Comparison of ENCODE assay signal across 17 cellular contexts in the genomic region with DNA sequence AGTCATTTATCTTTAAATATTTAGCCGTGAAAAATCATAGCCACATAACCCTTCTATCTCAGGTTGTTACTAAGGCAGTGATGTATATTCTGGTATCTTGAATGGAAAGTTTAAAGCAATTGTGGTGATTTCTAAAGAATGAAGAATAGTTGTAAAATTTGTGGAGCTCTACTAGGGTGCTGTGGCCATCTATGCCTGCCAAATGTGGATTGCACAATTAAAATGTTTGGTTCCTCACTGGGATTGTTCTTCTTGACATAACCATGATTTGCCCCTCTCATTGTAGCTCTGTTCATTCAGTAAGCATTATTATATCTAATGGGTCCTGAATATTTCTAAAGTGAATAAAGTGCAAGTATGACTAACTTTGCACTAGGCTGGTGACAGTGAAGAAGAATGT.
"Had no signal": no experiment of that assay in that cellular context is flagged by ENCODE, and none has a peak within 500 bp of the region (broad histone marks: within the 10 kb centered on the region; RNA-seq: fewer than 3 reads in every experiment).

No MANE protein-coding gene starts in this region.

- H3K4me1 Mint-ChIP-seq: activated CD4-positive, alpha-beta T cell treated with anti-CD3 and anti-CD28 coated beads for 36 hours; central memory CD8-positive, alpha-beta T cell; neural crest cell had no signal

- H3K4me3 Mint-ChIP-seq: activated CD4-positive, alpha-beta T cell treated with anti-CD3 and anti-CD28 coated beads for 36 hours; activated CD8-positive, alpha-beta T cell treated with anti-CD3 and anti-CD28 coated beads, Interleukin-2, amount 10 ng/mL, durations not matched to agents 7 days and 5 days; central memory CD8-positive, alpha-beta T cell; neural crest cell; stimulated activated naive CD8-positive, alpha-beta T cell treated with anti-CD3 and anti-CD28 coated beads, Interleukin-15, amount 100 ng/mL, for 72 hours had no signal

- H3K36me3 ChIP-seq: adrenal gland, left lung had no signal

- DNase-seq: activated CD4-positive, alpha-beta T cell treated with anti-CD3 and anti-CD28 coated beads for 36 hours; activated CD8-positive, alpha-beta memory T cell treated with anti-CD3 and anti-CD28 coated beads, Interleukin-2, amount 50 U/mL, for 48 hours; activated CD8-positive, alpha-beta T cell treated with anti-CD3 and anti-CD28 coated beads, Interleukin-2, amount 10 ng/mL, durations not matched to agents 7 days and 5 days; activated naive CD4-positive, alpha-beta T cell treated with Interleukin-2 at 50 U/mL for 16 hours; adrenal gland; effector memory CD4-positive, alpha-beta T cell; foreskin keratinocyte; heart left ventricle; left lung; stimulated activated CD4-positive, alpha-beta T cell treated with anti-CD3 and anti-CD28 coated beads, Interleukin-15, amount 100 ng/mL, for 24 hours; stimulated activated CD4-positive, alpha-beta T cell treated with anti-CD3 and anti-CD28 coated beads, Interleukin-4, amount 100 ng/mL, for 4 hours; stimulated activated naive CD8-positive, alpha-beta T cell treated with anti-CD3 and anti-CD28 coated beads, Interleukin-15, amount 100 ng/mL, for 72 hours had no signal

- H3K4me3 ChIP-seq: adrenal gland, heart left ventricle, left lung had no signal

- H3K9me3 ChIP-seq: adrenal gland, heart left ventricle, left lung had no signal

- H3K27me3 ChIP-seq: foreskin keratinocyte, heart left ventricle, left lung had no signal

- ATAC-seq: activated CD4-positive, alpha-beta T cell treated with anti-CD3 and anti-CD28 coated beads for 36 hours; activated CD8-positive, alpha-beta T cell treated with anti-CD3 and anti-CD28 coated beads, Interleukin-2, amount 10 ng/mL, durations not matched to agents 7 days and 5 days; foreskin keratinocyte; heart left ventricle; left lung; stimulated activated naive CD8-positive, alpha-beta T cell treated with anti-CD3 and anti-CD28 coated beads, Interleukin-15, amount 100 ng/mL, for 72 hours had no signal

- H3K9me3 Mint-ChIP-seq: central memory CD8-positive, alpha-beta T cell; neural crest cell; stimulated activated naive CD8-positive, alpha-beta T cell treated with anti-CD3 and anti-CD28 coated beads, Interleukin-15, amount 100 ng/mL, for 72 hours had no signal

- FAIRE-seq: islet of Langerhans, urothelium cell line had no signal

- H3K27ac Mint-ChIP-seq: activated CD4-positive, alpha-beta T cell treated with anti-CD3 and anti-CD28 coated beads for 36 hours; activated CD8-positive, alpha-beta T cell treated with anti-CD3 and anti-CD28 coated beads, Interleukin-2, amount 10 ng/mL, durations not matched to agents 7 days and 5 days; stimulated activated naive CD8-positive, alpha-beta T cell treated with anti-CD3 and anti-CD28 coated beads, Interleukin-15, amount 100 ng/mL, for 72 hours had no signal

- H3K4me1 ChIP-seq: adrenal gland, foreskin keratinocyte had no signal

- H3K27ac ChIP-seq: adrenal gland, epithelial cell of prostate, foreskin keratinocyte, heart left ventricle, left lung had no signal
